ENCODE assay signal across 8 cellular contexts in genomic region chr19:42277821-42278809, GRCh38. TPM values are rescaled to one million over a fixed set of nuclear protein-coding genes. Genes with fewer than 3 reads are reported as not detected.
DNase-seq lines count a peak whose midpoint lies in the region; ATAC-seq and TF ChIP-seq lines count a peak whose summit lies in the region.

No MANE protein-coding gene starts in this region.

- no peak for ATAC-seq in left lobe of liver
- ATAC-seq in GM19395 (IDR thresholded peaks at IDR 0.05; ENCODE audit: unreplicated experiment) = no peak
- no peak for ATAC-seq in GM19467 (IDR thresholded peaks at IDR 0.05; ENCODE audit: unreplicated experiment)

- H3K27ac ChIP-seq in parathyroid adenoma = peak overlapping the region; percentile 46

- H3K4me3 ChIP-seq in parathyroid adenoma (ENCODE audit: low read depth, low read length) = no peak overlapping the region

- H3K4me2 ChIP-seq in parathyroid adenoma (ENCODE audit: low read length) = peak overlapping the region; percentile 17

- H3K36me3 ChIP-seq in parathyroid adenoma (ENCODE audit: control insufficient read depth, insufficient read depth, low read length) = no peaks in the 10 kb centered on the region

- no peaks in the 10 kb centered on the region for H3K27me3 ChIP-seq in parathyroid adenoma (ENCODE audit: control insufficient read depth, insufficient read depth, low read length)

- H2AFZ ChIP-seq in parathyroid adenoma = no peak overlapping the region

- TF ChIP-seq POLR2A in erythroblast (IDR thresholded peaks at IDR 0.05; ENCODE audit: low read length) = peak; percentile 17

- H3K4me1 ChIP-seq in parathyroid adenoma = peaks cover 39% of the 10 kb centered on the region

- peaks cover 35% of the 10 kb centered on the region for H3K79me2 ChIP-seq in parathyroid adenoma

- no peaks in the 10 kb centered on the region for H3K9me3 ChIP-seq in parathyroid adenoma (ENCODE audit: control insufficient read depth, low read length)

- DNase-seq in COR-L47 (lab: John Stamatoyannopoulos, UW) (peak; percentile 21), NCI-H226 (peak; percentile 80), erythroblast (lab: John Stamatoyannopoulos, UW) (no peak), left lobe of liver (ENCODE audit: low spot score) (no peak), NAMALWA (ENCODE audit: low spot score) (no peak)

- TF ChIP-seq CTCF in parathyroid adenoma (IDR thresholded peaks at IDR 0.05) = no peak

- no peak overlapping the region for H3K9ac ChIP-seq in parathyroid adenoma

RNA-seq across cellular contexts. Expression of gene CIC, which starts 9.1 kb away (rescaled TPM):
- total RNA-seq in left lobe of liver = 25.2 TPM

RNA-seq across cellular contexts. Expression of gene ERF, which starts 23.2 kb away (rescaled TPM):
- total RNA-seq in left lobe of liver = 35.9 TPM

RNA-seq across cellular contexts. Expression of gene PRR19, which starts 23.8 kb away (rescaled TPM):
- total RNA-seq in left lobe of liver = 0.65 TPM

RNA-seq across cellular contexts. Expression of gene PAFAH1B3, which starts 24.3 kb away (rescaled TPM):
- 2.2 TPM for total RNA-seq in left lobe of liver

RNA-seq across cellular contexts. Expression of gene TMEM145, which starts 35.0 kb away (rescaled TPM):
- total RNA-seq in left lobe of liver = not detected

Comparison
In these comparisons a context has a peak if more than half of its experiments do, and no peak if none do; other contexts are left out.
1. DNase-seq: peak in COR-L47 (single experiment) and NCI-H226 (single experiment); none in erythroblast (0 of 2), left lobe of liver (single experiment) and NAMALWA (single experiment).